Comparison of ENCODE assay signal across 8 cellular contexts in the genomic region with DNA sequence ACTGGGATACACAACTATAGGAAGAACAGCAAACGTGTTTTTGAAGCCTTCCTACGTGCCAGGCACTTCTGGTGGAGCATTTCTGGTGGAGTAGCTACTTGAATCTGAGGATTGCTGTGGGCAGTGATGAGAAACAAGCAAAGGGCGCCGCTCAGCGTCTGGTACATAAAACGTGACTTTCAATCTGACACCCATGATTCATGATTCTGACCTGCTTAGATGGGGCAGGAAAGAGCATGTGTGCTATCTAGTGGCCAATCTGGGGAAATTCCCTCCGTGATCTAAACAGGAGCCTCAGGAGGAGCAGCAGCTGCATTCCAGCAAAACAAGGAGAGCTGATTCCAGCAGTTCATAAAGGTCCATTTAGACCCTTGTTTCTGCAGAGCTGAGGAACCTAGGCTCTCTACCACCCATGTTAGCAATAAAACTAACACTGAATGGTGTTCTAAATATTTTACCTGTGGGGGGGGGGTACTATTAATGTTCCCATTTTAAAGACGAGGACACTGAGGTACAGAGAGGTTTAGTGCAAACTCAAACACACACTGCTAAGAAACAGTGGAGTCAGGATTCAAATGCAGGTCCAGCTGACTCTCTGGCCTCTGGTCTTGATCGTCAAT. TPM values are rescaled to one million over a fixed set of nuclear protein-coding genes. Genes with fewer than 3 reads are reported as not detected.
DNase-seq lines count a peak whose midpoint lies in the region; ATAC-seq and TF ChIP-seq lines count a peak whose summit lies in the region.

No MANE protein-coding gene starts in this region.

- TF ChIP-seq EP300 in gastroesophageal sphincter (IDR thresholded peaks at IDR 0.05), result no peak

- H3K27me3 ChIP-seq in gastroesophageal sphincter, result peaks cover 43% of the 10 kb centered on the region

- H3K4me3 ChIP-seq in gastroesophageal sphincter, result no peak overlapping the region

- H3K4me1 ChIP-seq in gastroesophageal sphincter, result peaks cover 0 to 4% (median 0%) of the 10 kb centered on the region in 3 donors

- no peak overlapping the region for H3K27ac ChIP-seq in gastroesophageal sphincter

- peak; percentile 27 for DNase-seq in stimulated activated CD4-positive, alpha-beta T cell treated with anti-CD3 and anti-CD28 coated beads, Interleukin-15, amount 100 ng/mL, for 24 hours
- DNase-seq in stimulated activated CD4-positive, alpha-beta T cell treated with anti-CD3 and anti-CD28 coated beads, Interleukin-4, amount 100 ng/mL, for 1 hour, result no peak
- DNase-seq in NCI-H2029 treated with DMSO at 0.1 percent for 48 hours (lab: John Stamatoyannopoulos, UW), result peak; percentile 96
- DNase-seq in T-helper 2 cell treated with Interferon-gamma antibody and Interleukin-4, amounts not matched to agents 5 μg/mL and 100 μg/mL, for 36 hours (ENCODE audit: low spot score), result peak; percentile 35
- no peak for DNase-seq in progenitor cell of endocrine pancreas (ENCODE audit: low spot score, unreplicated experiment)
- no peak for DNase-seq in effector CD8-positive, alpha-beta T cell (lab: John Stamatoyannopoulos, UW)

- H3K36me3 Mint-ChIP-seq in T-helper 2 cell treated with Interferon-gamma antibody and Interleukin-4, amounts not matched to agents 5 μg/mL and 100 μg/mL, for 36 hours (ENCODE audit: low read depth), result no peaks in the 10 kb centered on the region
- H3K36me3 Mint-ChIP-seq in progenitor cell of endocrine pancreas (ENCODE audit: insufficient read depth), result peaks cover 2% of the 10 kb centered on the region

- WGBS in gastroesophageal sphincter (ENCODE audit: low coverage in 1 of 2), 2 donors, result 11 to 43% methylated on average over 1 to 9 of the region's 9 CpGs

- H3K4me3 Mint-ChIP-seq in T-helper 2 cell treated with Interferon-gamma antibody and Interleukin-4, amounts not matched to agents 5 μg/mL and 100 μg/mL, for 36 hours, result no peak overlapping the region
- no peak overlapping the region for H3K4me3 Mint-ChIP-seq in progenitor cell of endocrine pancreas (ENCODE audit: low read depth)

- TF ChIP-seq CTCF in gastroesophageal sphincter (IDR thresholded peaks at IDR 0.05), result peak in 3 of 4 experiments; percentile 29 to 39 (median 35)
- peak; percentile 37 for TF ChIP-seq CTCF in progenitor cell of endocrine pancreas (IDR thresholded peaks at IDR 0.05; ENCODE audit: unreplicated experiment)

- peak; percentile 80 for ATAC-seq in HG02885 (IDR thresholded peaks at IDR 0.05; ENCODE audit: poor library complexity, unreplicated experiment)
- ATAC-seq in gastroesophageal sphincter, result peak; percentile 44

- H3K36me3 ChIP-seq in gastroesophageal sphincter, result no peaks in the 10 kb centered on the region

- peaks cover 3% of the 10 kb centered on the region for H3K4me1 Mint-ChIP-seq in T-helper 2 cell treated with Interferon-gamma antibody and Interleukin-4, amounts not matched to agents 5 μg/mL and 100 μg/mL, for 36 hours (ENCODE audit: low read depth)
- H3K4me1 Mint-ChIP-seq in progenitor cell of endocrine pancreas (ENCODE audit: low read depth), result peaks cover 14% of the 10 kb centered on the region

- H3K9me3 Mint-ChIP-seq in T-helper 2 cell treated with Interferon-gamma antibody and Interleukin-4, amounts not matched to agents 5 μg/mL and 100 μg/mL, for 36 hours, result no peaks in the 10 kb centered on the region
- H3K9me3 Mint-ChIP-seq in progenitor cell of endocrine pancreas (ENCODE audit: low read depth), result no peaks in the 10 kb centered on the region

- no peaks in the 10 kb centered on the region for H3K27me3 Mint-ChIP-seq in T-helper 2 cell treated with Interferon-gamma antibody and Interleukin-4, amounts not matched to agents 5 μg/mL and 100 μg/mL, for 36 hours (ENCODE audit: low read depth)
- H3K27me3 Mint-ChIP-seq in progenitor cell of endocrine pancreas, result peaks cover 48% of the 10 kb centered on the region

- H3K27ac Mint-ChIP-seq in T-helper 2 cell treated with Interferon-gamma antibody and Interleukin-4, amounts not matched to agents 5 μg/mL and 100 μg/mL, for 36 hours, result no peak overlapping the region
- H3K27ac Mint-ChIP-seq in progenitor cell of endocrine pancreas, result no peak overlapping the region

- no peak for TF ChIP-seq POLR2A in gastroesophageal sphincter (IDR thresholded peaks at IDR 0.05)

- H3K9me3 ChIP-seq in gastroesophageal sphincter, result no peaks in the 10 kb centered on the region

RNA-seq across cellular contexts. Expression of gene PAH, which starts 37.8 kb away (rescaled TPM):
- under 1 TPM in 1 of 4 donors, not detected in 3; 0.67 TPM for total RNA-seq in gastroesophageal sphincter
- 15.8 and 17.4 TPM in 2 replicates for total RNA-seq in progenitor cell of endocrine pancreas

Comparison
In these comparisons a context has a peak if more than half of its experiments do, and no peak if none do; other contexts are left out.
1. DNase-seq: peak in stimulated activated CD4-positive, alpha-beta T cell treated with anti-CD3 and anti-CD28 coated beads, Interleukin-15, amount 100 ng/mL, for 24 hours (single experiment), NCI-H2029 treated with DMSO at 0.1 percent for 48 hours (single experiment) and T-helper 2 cell treated with Interferon-gamma antibody and Interleukin-4, amounts not matched to agents 5 μg/mL and 100 μg/mL, for 36 hours (single experiment); none in stimulated activated CD4-positive, alpha-beta T cell treated with anti-CD3 and anti-CD28 coated beads, Interleukin-4, amount 100 ng/mL, for 1 hour (single experiment), progenitor cell of endocrine pancreas (single experiment) and effector CD8-positive, alpha-beta T cell (single experiment).
2. RNA of gene PAH, which starts 37.8 kb away (total RNA-seq): 15.8 to 17.4 TPM in progenitor cell of endocrine pancreas; 0.67 TPM in gastroesophageal sphincter; every median in the first group is over 10 times any median in the second.